In genomic region chr3:71784914-71785593, GRCh38 we compare ENCODE assay signal across 8 cellular contexts. TPM values are rescaled to one million over a fixed set of nuclear protein-coding genes. Genes with fewer than 3 reads are reported as not detected.
DNase-seq lines count a peak whose midpoint lies in the region; FAIRE-seq and TF ChIP-seq lines count a peak whose summit lies in the region.

Gene PROK2, minus strand, starts transcription at chr3:71785148. Its CDS starts 96 bp downstream, at chr3:71785052.

- no peak for TF ChIP-seq POLR2A in thyroid gland (IDR thresholded peaks at IDR 0.05)

- DNase-seq in AG08396 (ENCODE audit: low spot score): peak; percentile 20
- DNase-seq in MM.1S: no peak
- DNase-seq in activated gamma-delta T cell (lab: John Stamatoyannopoulos, UW): peak; percentile 18
- no peak for DNase-seq in keratinocyte (ENCODE audit: low read depth, low spot score)
- DNase-seq in stimulated activated CD8-positive, alpha-beta memory T cell treated with anti-CD3 and anti-CD28 coated beads, Interleukin-4, amount 100 ng/mL, for 24 hours (ENCODE audit: low read depth): peak; percentile 23
- no peak for DNase-seq in NCI-H774 (lab: John Stamatoyannopoulos, UW)
- no peak for DNase-seq in NCI-H1105 (lab: John Stamatoyannopoulos, UW)
- DNase-seq in thyroid gland: no peak

- dilution Hi-C loops in keratinocyte (cut with MboI; ENCODE audit: extremely low pct_ligation_motif_present, low sequenced_read_pairs): no loop called here

- H3K9me2 ChIP-seq in MM.1S (replicated peaks; ENCODE audit: insufficient read depth, low read length): no peaks in the 10 kb centered on the region

- H3K4me1 ChIP-seq in MM.1S (ENCODE audit: low read length) (no peaks in the 10 kb centered on the region), keratinocyte (ENCODE audit: control insufficient read depth, extremely low read depth, insufficient read depth, low read length) (peaks cover 5% of the 10 kb centered on the region), thyroid gland (peaks cover 5 to 13% of the 10 kb centered on the region in 2 donors)

- peak within 1 kb of the TSS; percentile 24; the same call in 1 of the 2 replicates for H3K4me2 ChIP-seq in MM.1S (ENCODE audit: low read depth, low read length)
- peak within 1 kb of the TSS; percentile 16 for H3K4me2 ChIP-seq in keratinocyte (ENCODE audit: control insufficient read depth, extremely low read depth, insufficient read depth, low read depth, low read length)

- no peaks in the 10 kb centered on the region for H3K79me2 ChIP-seq in MM.1S (ENCODE audit: low read length)
- no peaks in the 10 kb centered on the region for H3K79me2 ChIP-seq in keratinocyte (ENCODE audit: control insufficient read depth, insufficient read depth, low read length)

- TF ChIP-seq CTCF in MM.1S (IDR thresholded peaks at IDR 0.05; ENCODE audit: low read length) (no peak), keratinocyte (optimal IDR thresholded peaks at IDR 0.05 in 1 of 3, IDR thresholded peaks at IDR 0.05 in 1 of 3, conservative IDR thresholded peaks at IDR 0.05 in 1 of 3; ENCODE audit: extremely low read depth in 1 of 3, insufficient read depth in 2 of 3, low read length in 3 of 3) (no peak), thyroid gland (IDR thresholded peaks at IDR 0.05) (no peak)

- no peak within 1 kb of the TSS for H3K27ac ChIP-seq in MM.1S (ENCODE audit: low read length)
- H3K27ac ChIP-seq in keratinocyte (ENCODE audit: control insufficient read depth, insufficient read depth, low read length): no peak within 1 kb of the TSS
- H3K27ac ChIP-seq in thyroid gland: no peak within 1 kb of the TSS

- no peak within 1 kb of the TSS for H3K9ac ChIP-seq in MM.1S (ENCODE audit: low read length)
- no peak within 1 kb of the TSS for H3K9ac ChIP-seq in keratinocyte (ENCODE audit: control insufficient read depth, extremely low read depth, insufficient read depth, low read length)

- intact Hi-C loops in thyroid gland (cut with DNase I): no loop called here

- no peak for FAIRE-seq in keratinocyte (lab: Jason Lieb, UNC)

- H3K36me3 ChIP-seq in MM.1S (replicated peaks; ENCODE audit: insufficient read depth, low read length): no peaks in the 10 kb centered on the region
- no peaks in the 10 kb centered on the region for H3K36me3 ChIP-seq in keratinocyte (ENCODE audit: control insufficient read depth in 2 of 2, extremely low read depth in 1 of 2, insufficient read depth in 2 of 2, low read length in 2 of 2)
- no peaks in the 10 kb centered on the region for H3K36me3 ChIP-seq in thyroid gland

- H3F3A ChIP-seq in MM.1S (ENCODE audit: insufficient read depth, low read length): no peaks in the 10 kb centered on the region

- no peaks in the 10 kb centered on the region for H3K9me1 ChIP-seq in keratinocyte (ENCODE audit: control insufficient read depth, extremely low read depth, insufficient read depth, low read length)

- WGBS in thyroid gland, 2 donors: 3% methylated on average over 11 of the region's 94 CpGs; no CpG with 5 or more reads in 1 of the 2 donors

- H4K20me1 ChIP-seq in MM.1S (ENCODE audit: insufficient read depth, low read length) (no peaks in the 10 kb centered on the region), keratinocyte (ENCODE audit: control insufficient read depth, extremely low read depth, insufficient read depth, low read length) (no peaks in the 10 kb centered on the region)

- H3K9me3 ChIP-seq in MM.1S (replicated peaks; ENCODE audit: insufficient read depth, low read length): no peaks in the 10 kb centered on the region
- H3K9me3 ChIP-seq in keratinocyte (ENCODE audit: control insufficient read depth, low read depth, low read length): no peaks in the 10 kb centered on the region
- no peaks in the 10 kb centered on the region for H3K9me3 ChIP-seq in thyroid gland

- no peak within 1 kb of the TSS for H2AFZ ChIP-seq in MM.1S (ENCODE audit: low read length)
- no peak within 1 kb of the TSS for H2AFZ ChIP-seq in keratinocyte (ENCODE audit: control insufficient read depth, low read length)

- H3K4me3 ChIP-seq in MM.1S (ENCODE audit: low read length) (0 out of 2 replicates have a peak within 1 kb of the TSS, but pooled peaks have one; percentile 15), keratinocyte (ENCODE audit: control insufficient read depth in 2 of 3, extremely low read depth in 1 of 3, insufficient read depth in 2 of 3, low read depth in 1 of 3, low read length in 3 of 3) (no peak within 1 kb of the TSS), thyroid gland (replicated peaks in 1 of 3) (peak within 1 kb of the TSS in 1 of 3 donors; percentile 13)

- H3K27me3 ChIP-seq in MM.1S (replicated peaks; ENCODE audit: insufficient read depth, low read length) (peaks cover 7% of the 10 kb centered on the region; the same call in 1 of the 2 replicates), keratinocyte (ENCODE audit: control insufficient read depth, extremely low read depth, insufficient read depth, low read length) (peaks cover 48% of the 10 kb centered on the region), thyroid gland (peaks cover 16% of the 10 kb centered on the region)

RNA-seq across cellular contexts. Expression of gene PROK2, which starts in this region (rescaled TPM):
- polyA plus RNA-seq in keratinocyte: not detected in 3 replicates
- not detected for polyA plus RNA-seq in keratinocyte (2011; ENCODE audit: low read depth)
- polyA plus RNA-seq in keratinocyte (2011; cell fraction: cytosol; rRNA removed): not detected in 2 replicates
- not detected in 2 replicates for polyA plus RNA-seq in keratinocyte (2011; cell fraction: nucleus; rRNA removed)
- polyA plus RNA-seq in keratinocyte (2012; ENCODE audit: low replicate concordance): not detected in 2 replicates
- polyA minus RNA-seq in keratinocyte: not detected in 3 replicates
- not detected for polyA minus RNA-seq in keratinocyte (2011; cell fraction: cytosol; rRNA and poly(A)+ RNA removed)
- polyA minus RNA-seq in keratinocyte (2011; cell fraction: nucleus; rRNA and poly(A)+ RNA removed): not detected in 2 replicates
- not detected for total RNA-seq in thyroid gland

Comparison
In these comparisons a context has a peak if more than half of its experiments do, and no peak if none do; other contexts are left out.
1. DNase-seq: peak in AG08396 (single experiment), activated gamma-delta T cell (single experiment) and stimulated activated CD8-positive, alpha-beta memory T cell treated with anti-CD3 and anti-CD28 coated beads, Interleukin-4, amount 100 ng/mL, for 24 hours (single experiment); none in MM.1S (single experiment), keratinocyte (single experiment), NCI-H774 (single experiment), NCI-H1105 (single experiment) and thyroid gland (0 of 2).